8 cellular contexts compared by ENCODE assay signal in the genomic region with DNA sequence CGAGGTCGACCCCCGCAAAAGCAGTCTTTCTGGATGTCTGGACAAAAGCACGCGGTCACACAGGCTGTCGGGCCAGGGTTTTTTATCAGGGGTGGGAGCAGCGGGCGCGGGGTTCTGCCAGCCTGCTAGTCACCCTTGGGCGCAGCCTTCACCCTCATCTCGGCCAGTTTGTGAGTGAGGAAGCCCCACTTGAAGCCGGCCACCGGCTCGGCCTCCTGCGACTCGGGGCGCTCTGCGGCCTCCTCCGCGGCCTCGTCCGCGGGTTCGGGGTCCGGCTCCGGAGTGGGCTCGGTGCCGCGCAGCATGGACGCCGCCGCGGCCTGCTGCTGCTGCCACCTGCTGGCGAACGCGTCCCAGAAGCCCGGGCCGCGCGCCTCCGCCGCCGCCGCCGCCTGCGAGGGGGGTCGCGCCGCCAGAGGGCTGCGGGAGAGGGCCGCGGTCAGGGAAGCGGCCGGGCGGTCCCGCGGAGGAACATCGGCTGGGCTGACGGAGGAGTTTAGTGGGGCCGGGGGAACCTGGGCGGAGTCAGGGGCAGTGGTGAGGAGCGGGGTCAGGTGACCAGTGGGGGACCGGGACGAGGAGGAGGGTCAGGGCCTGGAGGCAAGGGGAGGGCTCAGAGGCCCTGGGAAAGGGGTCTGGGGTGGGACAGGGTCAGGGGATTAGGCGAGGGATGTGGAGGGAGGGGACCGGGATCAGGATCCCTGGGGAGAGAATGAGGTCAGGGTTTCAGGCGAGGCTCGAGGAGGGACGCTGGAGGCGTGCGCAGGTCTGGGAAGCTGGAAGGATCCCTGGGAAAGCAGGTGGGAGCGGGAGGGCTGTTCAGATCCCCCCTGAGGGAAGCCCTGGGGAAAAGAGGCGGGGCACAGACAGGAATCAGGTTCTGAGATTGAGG. TPM values are rescaled to one million over a fixed set of nuclear protein-coding genes. Genes with fewer than 3 reads are reported as not detected.
DNase-seq lines count a peak whose midpoint lies in the region; ATAC-seq and TF ChIP-seq lines count a peak whose summit lies in the region.

No MANE protein-coding gene starts in this region.

- H3K27ac ChIP-seq in cardiac muscle cell (peak overlapping the region; percentile 75), rectal smooth muscle tissue (ENCODE audit: low read depth, low read length) (no peak overlapping the region)

- H3K4me1 ChIP-seq in NT2/D1 (ENCODE audit: insufficient read depth, insufficient read length) (peaks cover 37% of the 10 kb centered on the region), cardiac muscle cell (ENCODE audit: low read depth) (peaks cover 31% of the 10 kb centered on the region), rectal smooth muscle tissue (ENCODE audit: control insufficient read depth, insufficient read depth, low read length) (peaks cover 3% of the 10 kb centered on the region)

- peak; percentile 22 for DNase-seq in EH (ENCODE audit: low read depth)
- DNase-seq in NT2/D1 (ENCODE audit: low read depth, low spot score), result no peak
- DNase-seq in activated naive CD4-positive, alpha-beta T cell treated with Interleukin-2 at 50 U/mL for 16 hours, result peak; percentile 59
- peak; percentile 37 to 79 for DNase-seq in cardiac muscle cell (ENCODE audit: low read depth in 1 of 2, low spot score in 1 of 2)
- DNase-seq in middle frontal gyrus (ENCODE audit: extremely low spot score, low spot score), result no peak
- no peak for DNase-seq in DMS153 treated with DMSO at 0.1 percent for 48 hours (lab: John Stamatoyannopoulos, UW; ENCODE audit: unreplicated experiment)

- H3K36me3 ChIP-seq in NT2/D1 (ENCODE audit: insufficient read depth, insufficient read length, low read length), result no peaks in the 10 kb centered on the region
- H3K36me3 ChIP-seq in cardiac muscle cell, result no peaks in the 10 kb centered on the region
- no peaks in the 10 kb centered on the region for H3K36me3 ChIP-seq in rectal smooth muscle tissue (ENCODE audit: control insufficient read depth, insufficient read depth, low read length)

- no peak for ATAC-seq in GM21576 (IDR thresholded peaks at IDR 0.05; ENCODE audit: unreplicated experiment)

- H3K27me3 ChIP-seq in NT2/D1 (ENCODE audit: insufficient read depth, insufficient read length) (peaks cover 76% of the 10 kb centered on the region), cardiac muscle cell (no peaks in the 10 kb centered on the region), rectal smooth muscle tissue (ENCODE audit: control insufficient read depth, insufficient read depth, low read length) (no peaks in the 10 kb centered on the region)

- H3K9ac ChIP-seq in NT2/D1 (ENCODE audit: insufficient read length, low read depth) (peak overlapping the region; percentile 66), rectal smooth muscle tissue (ENCODE audit: low read length) (no peak overlapping the region)

- H3K9me3 ChIP-seq in NT2/D1 (ENCODE audit: insufficient read depth, low read length), result no peaks in the 10 kb centered on the region
- no peaks in the 10 kb centered on the region for H3K9me3 ChIP-seq in cardiac muscle cell (ENCODE audit: low read depth)

- TF ChIP-seq CTCF in cardiac muscle cell (IDR thresholded peaks at IDR 0.05; ENCODE audit: low read depth, low read length), result peak; percentile 43

- peak overlapping the region; percentile 35 for H3K4me3 ChIP-seq in NT2/D1 (ENCODE audit: insufficient read length, low read depth)
- H3K4me3 ChIP-seq in cardiac muscle cell, result peak overlapping the region; percentile 30
- H3K4me3 ChIP-seq in rectal smooth muscle tissue (ENCODE audit: low read length), result peak overlapping the region; percentile 54

RNA-seq across cellular contexts. Expression of a gene that starts 4.5 kb away (rescaled TPM):
- total RNA-seq in cardiac muscle cell, result not detected in 2 replicates
- polyA plus RNA-seq in cardiac muscle cell, result not detected in 2 replicates

RNA-seq across cellular contexts. Expression of a gene that starts 5.4 kb away (rescaled TPM):
- 4.7 and 6.8 TPM in 2 replicates for total RNA-seq in cardiac muscle cell
- polyA plus RNA-seq in cardiac muscle cell, result 8.1 and 10.9 TPM in 2 replicates

RNA-seq across cellular contexts. Expression of a gene that starts 5.4 kb away (rescaled TPM):
- total RNA-seq in cardiac muscle cell, result 34.5 and 47.8 TPM in 2 replicates
- 43.6 and 58.0 TPM in 2 replicates for polyA plus RNA-seq in cardiac muscle cell

RNA-seq across cellular contexts. Expression of a gene that starts 7.3 kb away (rescaled TPM):
- not detected in 2 replicates for total RNA-seq in cardiac muscle cell
- 2.9 and 3.4 TPM in 2 replicates for polyA plus RNA-seq in cardiac muscle cell

RNA-seq across cellular contexts. Expression of a gene that starts 13.0 kb away (rescaled TPM):
- 8.4 and 9.7 TPM in 2 replicates for total RNA-seq in cardiac muscle cell
- 7.5 and 7.6 TPM in 2 replicates for polyA plus RNA-seq in cardiac muscle cell

Comparison
In these comparisons a context has a peak if more than half of its experiments do, and no peak if none do; other contexts are left out.
1. DNase-seq: peak in EH (single experiment), activated naive CD4-positive, alpha-beta T cell treated with Interleukin-2 at 50 U/mL for 16 hours (single experiment) and cardiac muscle cell (2 of 2); none in NT2/D1 (single experiment), middle frontal gyrus (single experiment) and DMS153 treated with DMSO at 0.1 percent for 48 hours (single experiment).
2. Peak in every context shown above with its lines, with median percentiles within 50 percentile points of each other: H3K4me3 ChIP-seq.